In the genomic region with DNA sequence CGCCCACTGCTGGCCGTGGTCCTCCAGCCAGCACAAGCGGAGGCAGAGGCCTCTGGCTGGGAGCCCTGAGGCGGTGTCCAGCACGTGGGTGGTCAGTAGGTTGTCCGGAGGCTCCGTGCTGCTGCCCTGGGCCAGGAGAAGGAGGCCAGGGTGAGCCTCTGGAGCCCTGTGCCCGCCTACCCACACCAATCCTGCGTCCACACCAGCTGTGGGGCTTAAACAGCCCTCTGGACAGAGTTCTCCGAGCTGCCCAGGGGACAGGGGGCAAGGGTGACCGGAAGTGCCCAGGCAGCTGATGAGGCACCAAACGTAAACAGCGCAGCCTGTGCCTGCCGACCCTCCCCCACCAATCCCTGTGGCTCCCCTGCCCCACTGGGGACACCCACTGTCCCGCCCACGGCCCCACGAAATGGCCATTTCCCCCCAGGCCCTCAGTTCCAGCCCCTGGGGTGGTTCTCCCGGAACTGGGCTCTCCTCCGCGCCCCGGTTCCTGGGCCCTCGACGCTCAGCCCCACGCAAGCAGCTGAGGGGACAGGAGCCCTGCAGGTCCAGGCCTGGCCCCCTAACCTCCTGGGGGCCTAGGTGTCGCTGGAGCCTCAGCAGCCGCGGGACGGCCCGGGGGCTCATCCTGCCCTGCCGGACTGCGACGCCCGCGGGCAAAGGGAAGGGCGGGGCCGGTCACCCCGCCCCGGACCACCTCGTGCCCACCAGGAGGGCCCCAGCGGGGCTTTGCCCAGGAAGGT, we compare ENCODE assay signal across 9 cellular contexts. TPM values are rescaled to one million over a fixed set of nuclear protein-coding genes. Genes with fewer than 3 reads are reported as not detected.
DNase-seq lines count a peak whose midpoint lies in the region; ATAC-seq, FAIRE-seq and TF ChIP-seq lines count a peak whose summit lies in the region.
"Had no signal": no experiment of that assay in that cellular context is flagged by ENCODE, and none has a peak within 500 bp of the region (broad histone marks: within the 10 kb centered on the region; RNA-seq: fewer than 3 reads in every experiment).

No MANE protein-coding gene starts in this region.

- H3K27me3 ChIP-seq in bronchial epithelial cell (ENCODE audit: control insufficient read depth, insufficient read depth, low read length), result peaks cover 2% of the 10 kb centered on the region
- peaks cover 0 to 7% (median 0%) of the 10 kb centered on the region in 5 donors for H3K27me3 ChIP-seq in subcutaneous abdominal adipose tissue (ENCODE audit: control insufficient read depth in 5 of 5, insufficient read depth in 4 of 5, low read length in 5 of 5)

- no peaks in the 10 kb centered on the region for H3K9me3 ChIP-seq in subcutaneous abdominal adipose tissue (ENCODE audit: control insufficient read depth in 5 of 5, low read length in 5 of 5)

- DNase-seq in DMS153 treated with DMSO at 0.1 percent for 48 hours (lab: John Stamatoyannopoulos, UW; ENCODE audit: unreplicated experiment) (peak; percentile 2), DMS153 (lab: John Stamatoyannopoulos, UW) (no peak), bronchial epithelial cell (ENCODE audit: low read depth) (no peak), kidney glomerular epithelial cell (lab: John Stamatoyannopoulos, UW) (peak; percentile 8), DMS 273 (lab: John Stamatoyannopoulos, UW; ENCODE audit: unreplicated experiment) (no peak), NCI-H2107 treated with DMSO at 0.1 percent for 48 hours (lab: John Stamatoyannopoulos, UW; ENCODE audit: unreplicated experiment) (no peak)

- no peak for ATAC-seq in HG02970 (IDR thresholded peaks at IDR 0.05; ENCODE audit: low FRiP score, unreplicated experiment)

- no peak for TF ChIP-seq CTCF in bronchial epithelial cell (IDR thresholded peaks at IDR 0.05; ENCODE audit: insufficient read depth, low read length, severe bottlenecking)

- H3K4me3 ChIP-seq in bronchial epithelial cell (ENCODE audit: low read depth, low read length) (peak overlapping the region; percentile 35), subcutaneous abdominal adipose tissue (ENCODE audit: low read depth in 1 of 5, low read length in 5 of 5) (peak overlapping the region in 4 of 5 donors; percentile 48 to 71 (median 58))

- no peak overlapping the region for H3K27ac ChIP-seq in subcutaneous abdominal adipose tissue (ENCODE audit: low read depth, low read length)

- H3K9ac ChIP-seq in subcutaneous abdominal adipose tissue (ENCODE audit: low read length in 5 of 5), result peak overlapping the region in 4 of 5 donors; percentile 14 to 68 (median 60)

- FAIRE-seq in bronchial epithelial cell (lab: Jason Lieb, UNC), result no peak
- FAIRE-seq: A204.1 had no signal

- no peaks in the 10 kb centered on the region for H3K36me3 ChIP-seq in bronchial epithelial cell (ENCODE audit: control insufficient read depth, insufficient read depth, low read length)
- H3K36me3 ChIP-seq in subcutaneous abdominal adipose tissue (ENCODE audit: control insufficient read depth in 5 of 5, insufficient read depth in 5 of 5, low read length in 5 of 5), result peaks cover 0 to 23% (median 14%) of the 10 kb centered on the region in 5 donors

- peaks cover 0 to 17% (median 14%) of the 10 kb centered on the region in 5 donors for H3K4me1 ChIP-seq in subcutaneous abdominal adipose tissue (ENCODE audit: control insufficient read depth in 5 of 5, insufficient read depth in 5 of 5, low read length in 5 of 5)

RNA-seq across cellular contexts. Expression of gene DBNDD1, which starts 27.9 kb away (rescaled TPM):
- 1.3 and 5.6 TPM in 2 replicates for total RNA-seq in bronchial epithelial cell

RNA-seq across cellular contexts. Expression of gene PRDM7, which starts 30.0 kb away (rescaled TPM):
- not detected in 2 replicates for total RNA-seq in bronchial epithelial cell

Comparison
In these comparisons a context has a peak if more than half of its experiments do, and no peak if none do; other contexts are left out.
1. DNase-seq: peak in DMS153 treated with DMSO at 0.1 percent for 48 hours (single experiment) and kidney glomerular epithelial cell (single experiment); none in DMS153 (single experiment), bronchial epithelial cell (single experiment), DMS 273 (single experiment) and NCI-H2107 treated with DMSO at 0.1 percent for 48 hours (single experiment).